Comparison of ENCODE assay signal across 9 cellular contexts in the genomic region with DNA sequence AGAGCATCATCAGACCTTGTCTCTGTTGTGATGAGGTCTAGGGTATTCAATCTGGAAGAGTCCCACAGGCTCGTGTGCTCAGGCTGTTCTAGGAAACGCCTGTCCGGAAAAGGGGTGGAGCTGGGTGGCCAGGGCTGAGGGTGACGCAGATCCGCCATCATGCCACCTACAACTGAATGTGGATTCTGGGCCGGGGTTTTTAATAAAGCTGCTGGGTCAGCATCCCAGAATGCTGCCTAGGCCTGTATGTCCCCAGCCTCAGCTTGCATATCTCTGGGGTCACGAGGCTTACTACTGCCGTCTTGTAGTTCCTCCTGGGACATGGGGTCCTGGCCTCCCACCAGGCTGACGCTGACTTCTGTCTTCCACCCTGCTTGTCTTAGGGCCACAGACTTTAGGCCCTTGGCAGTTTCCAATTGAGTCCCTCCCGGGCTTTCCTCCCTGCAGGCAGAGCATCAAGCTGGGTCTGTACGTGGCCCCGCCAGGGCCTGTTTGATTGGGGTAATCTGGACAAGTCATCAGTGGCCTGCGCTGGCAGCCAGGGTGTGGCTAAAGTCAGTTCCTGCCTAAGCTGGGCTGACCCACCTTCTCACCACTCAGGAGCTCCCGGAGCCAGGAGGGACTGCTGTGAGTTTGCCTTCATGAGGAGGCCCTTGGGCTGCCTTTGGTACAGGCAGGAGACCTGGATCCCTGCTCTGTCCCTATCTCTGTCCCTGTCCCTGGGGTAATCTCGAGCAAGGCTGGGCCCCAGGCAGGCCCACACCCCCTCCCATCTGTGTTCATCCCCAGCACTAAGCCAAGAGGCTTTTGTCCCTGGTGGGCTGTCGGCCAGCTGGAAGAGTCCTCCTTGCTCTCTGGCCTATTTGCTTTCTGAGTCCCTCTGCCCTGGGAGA.
DNase-seq lines count a peak whose midpoint lies in the region; ATAC-seq lines count a peak whose summit lies in the region.
"Had no signal": no experiment of that assay in that cellular context is flagged by ENCODE, and none has a peak within 500 bp of the region (broad histone marks: within the 10 kb centered on the region; RNA-seq: fewer than 3 reads in every experiment).

No MANE protein-coding gene starts in this region.

- H3K27ac ChIP-seq in ACC112 (ENCODE audit: low read depth, low read length), result peak overlapping the region; percentile 94
- peak overlapping the region; percentile 48 for H3K27ac ChIP-seq in effector memory CD4-positive, alpha-beta T cell (ENCODE audit: insufficient read depth, low read length, poor library complexity, severe bottlenecking)

- peaks cover 57% of the 10 kb centered on the region for H3K4me1 ChIP-seq in ACC112 (ENCODE audit: control insufficient read depth, insufficient read depth, low read length, unreplicated experiment)
- H3K4me1 ChIP-seq in effector memory CD4-positive, alpha-beta T cell (ENCODE audit: control insufficient read depth, insufficient read depth, low read length, poor library complexity, severe bottlenecking), result peaks cover 63% of the 10 kb centered on the region

- DNase-seq in NCI-H82 (lab: John Stamatoyannopoulos, UW) (peak; percentile 85), mucosa of gallbladder (ENCODE audit: low spot score) (peak; percentile 42)
- DNase-seq in effector memory CD4-positive, alpha-beta T cell, result no peak
- DNase-seq: activated B cell treated with CpG ODN at 0.5 μM for 24 hours had no signal

- no peaks in the 10 kb centered on the region for H3K27me3 ChIP-seq in ACC112 (ENCODE audit: insufficient read depth, low read length)
- H3K27me3 ChIP-seq in effector memory CD4-positive, alpha-beta T cell (replicated peaks; ENCODE audit: control insufficient read depth, insufficient read depth, low read length, poor library complexity, severe bottlenecking), result no peaks in the 10 kb centered on the region

- H3K4me3 ChIP-seq in ACC112 (ENCODE audit: low read depth, low read length), result peak overlapping the region; percentile 38
- H3K4me3 ChIP-seq in effector memory CD4-positive, alpha-beta T cell (ENCODE audit: insufficient read depth, low read depth, low read length, poor library complexity, severe bottlenecking), result no peak overlapping the region

- H3K9me3 ChIP-seq in effector memory CD4-positive, alpha-beta T cell (ENCODE audit: control insufficient read depth, low read length), result no peaks in the 10 kb centered on the region

- H2AFZ ChIP-seq in ACC112 (ENCODE audit: low read length, unreplicated experiment), result no peak overlapping the region

- ATAC-seq in HG02970 (IDR thresholded peaks at IDR 0.05; ENCODE audit: low FRiP score, unreplicated experiment) (no peak), GM19035 (IDR thresholded peaks at IDR 0.05; ENCODE audit: unreplicated experiment) (no peak), HG02981 (IDR thresholded peaks at IDR 0.05; ENCODE audit: unreplicated experiment) (no peak), HG02885 (IDR thresholded peaks at IDR 0.05; ENCODE audit: poor library complexity, unreplicated experiment) (no peak)

- no peaks in the 10 kb centered on the region for H3K36me3 ChIP-seq in ACC112 (ENCODE audit: insufficient read depth, low read length)
- no peaks in the 10 kb centered on the region for H3K36me3 ChIP-seq in effector memory CD4-positive, alpha-beta T cell (ENCODE audit: control insufficient read depth, insufficient read depth, low read length)

- H3K79me2 ChIP-seq in ACC112 (ENCODE audit: control insufficient read depth, insufficient read depth, low read length, unreplicated experiment), result peaks cover 13% of the 10 kb centered on the region

Comparison
In these comparisons a context has a peak if more than half of its experiments do, and no peak if none do; other contexts are left out.
1. DNase-seq: peak in NCI-H82 (single experiment) and mucosa of gallbladder (single experiment); none in effector memory CD4-positive, alpha-beta T cell (0 of 3).